In genomic region chr12:66020481-66020880, GRCh38 we compare ENCODE assay signal across 5 cellular contexts.
"Had no signal": no experiment of that assay in that cellular context is flagged by ENCODE, and none has a peak within 500 bp of the region (broad histone marks: within the 10 kb centered on the region; RNA-seq: fewer than 3 reads in every experiment).

No MANE protein-coding gene starts in this region.

- H3K4me1 Mint-ChIP-seq: H9 had no signal

- DNase-seq: GM23248, H9, HCEC 1CT, IMR-90 had no signal

- H3K9ac ChIP-seq: GM23248 had no signal

- H3K4me3 Mint-ChIP-seq: H9 had no signal

- H3K4me3 ChIP-seq: GM23248, K562 had no signal

- H3K9me3 Mint-ChIP-seq: H9 had no signal

- ATAC-seq: K562 had no signal

- H3K27ac ChIP-seq: GM23248 had no signal

- H2AFZ ChIP-seq: GM23248 had no signal
